24 cellular contexts compared by ENCODE assay signal in genomic region chr1:169495050-169495740, GRCh38. TPM values are rescaled to one million over a fixed set of nuclear protein-coding genes. Genes with fewer than 3 reads are reported as not detected.
DNase-seq lines count a peak whose midpoint lies in the region; ATAC-seq, FAIRE-seq and TF ChIP-seq lines count a peak whose summit lies in the region.
"Had no signal": no experiment of that assay in that cellular context is flagged by ENCODE, and none has a peak within 500 bp of the region (broad histone marks: within the 10 kb centered on the region; RNA-seq: fewer than 3 reads in every experiment).

No MANE protein-coding gene starts in this region.

- H3F3A ChIP-seq in GM23338 (replicated peaks; ENCODE audit: low read depth) = no peaks in the 10 kb centered on the region

- no peaks in the 10 kb centered on the region for H3K4me1 Mint-ChIP-seq in GM23338
- H3K4me1 Mint-ChIP-seq: nephron progenitor cell; stimulated activated naive B cell treated with anti-CD40 and anti-IgM and Interleukin-4, amounts not matched to agents 10 μg/mL and 1 μg/mL and 100 μg/mL, for 72 hours; T-cell had no signal

- H3K9me3 Mint-ChIP-seq in GM23338 = no peaks in the 10 kb centered on the region
- H3K9me3 Mint-ChIP-seq: CD4-positive, alpha-beta T cell; nephron progenitor cell had no signal

- TF ChIP-seq CTCF in bronchial epithelial cell (IDR thresholded peaks at IDR 0.05; ENCODE audit: insufficient read depth, low read length, severe bottlenecking) (no peak), GM23338 (conservative IDR thresholded peaks at IDR 0.05; ENCODE audit: low read depth in 2 of 2) (no peak)

- no peaks in the 10 kb centered on the region for H3K9me2 ChIP-seq in GM23338 (ENCODE audit: insufficient read depth)

- H2AFZ ChIP-seq in GM23338 = no peak overlapping the region

- no peaks in the 10 kb centered on the region for H3K4me1 ChIP-seq in GM23338 (ENCODE audit: insufficient read depth)
- H3K4me1 ChIP-seq: body of pancreas, colonic mucosa, heart right ventricle, left lung had no signal

- H3K27ac Mint-ChIP-seq in GM23338 = no peak overlapping the region
- H3K27ac Mint-ChIP-seq: activated naive CD8-positive, alpha-beta T cell treated with anti-CD3 and anti-CD28 coated beads, Interleukin-2, amount 50 U/mL, for 24 hours; activated T-helper 2 cell treated with anti-CD3 and anti-CD28 coated beads, Interferon-gamma antibody, Interleukin-2, Interleukin-4, amounts not matched to agents 10 μg/mL and 5 μg/mL and 100 μg/mL, durations not matched to agents 14 hours and 24 hours and 36 hours; CD4-positive, alpha-beta T cell; nephron progenitor cell; stimulated activated naive B cell treated with anti-CD40 and anti-IgM and Interleukin-4, amounts not matched to agents 10 μg/mL and 1 μg/mL and 100 μg/mL, for 72 hours; T-cell had no signal

- no peaks in the 10 kb centered on the region for H4K20me1 ChIP-seq in GM23338 (replicated peaks; ENCODE audit: insufficient read depth)

- DNase-seq in ACHN = peak; percentile 11
- no peak for DNase-seq in GM19239 (ENCODE audit: insufficient read length, low spot score)
- DNase-seq in bronchial epithelial cell (ENCODE audit: low read depth) = peak; percentile 87
- peak; percentile 75 for DNase-seq in kidney tubule cell (ENCODE audit: low spot score)
- no peak for DNase-seq in DMS 273 (lab: John Stamatoyannopoulos, UW; ENCODE audit: unreplicated experiment)
- DNase-seq in GM23338 (ENCODE audit: low spot score) = no peak
- no peak for DNase-seq in HuH-7 (ENCODE audit: low spot score)
- DNase-seq: activated naive CD8-positive, alpha-beta T cell treated with anti-CD3 and anti-CD28 coated beads, Interleukin-2, amount 50 U/mL, for 24 hours; body of pancreas; CD4-positive, alpha-beta T cell; colonic mucosa; GDM1; heart right ventricle; left lung; NCI-H2107; nephron progenitor cell; SIG-M5; stimulated activated naive B cell treated with anti-CD40 and anti-IgM and Interleukin-4, amounts not matched to agents 10 μg/mL and 1 μg/mL and 100 μg/mL, for 72 hours; T-cell had no signal

- H3K36me3 ChIP-seq in bronchial epithelial cell (ENCODE audit: control insufficient read depth, insufficient read depth, low read length) = no peaks in the 10 kb centered on the region
- no peaks in the 10 kb centered on the region for H3K36me3 ChIP-seq in GM23338 (ENCODE audit: insufficient read depth)
- H3K36me3 ChIP-seq: colonic mucosa, heart right ventricle, left lung, thoracic aorta had no signal

- H3K36me3 Mint-ChIP-seq in GM23338 (ENCODE audit: low read depth) = no peaks in the 10 kb centered on the region
- H3K36me3 Mint-ChIP-seq: T-cell had no signal

- H3K4me3 ChIP-seq in bronchial epithelial cell (ENCODE audit: low read depth, low read length) (no peak overlapping the region), GM23338 (no peak overlapping the region)
- H3K4me3 ChIP-seq: body of pancreas, colonic mucosa, heart right ventricle, left lung, thoracic aorta had no signal

- no peaks in the 10 kb centered on the region for H3K79me2 ChIP-seq in GM23338 (replicated peaks; ENCODE audit: insufficient read depth)

- in situ Hi-C loops in ACHN (cut with HindIII; ENCODE audit: low pct_ligation_motif_present, low pct_unique_long_range_greater_than_20kb, low sequenced_read_pairs) = no loop called here

- peak; percentile 64 for FAIRE-seq in GM19239 (lab: Jason Lieb, UNC)
- FAIRE-seq in bronchial epithelial cell (lab: Jason Lieb, UNC) = no peak
- FAIRE-seq: TTC549 had no signal

- no peak overlapping the region for H3K4me2 ChIP-seq in GM23338

- no peak overlapping the region for H3K4me3 Mint-ChIP-seq in GM23338
- H3K4me3 Mint-ChIP-seq: activated naive CD8-positive, alpha-beta T cell treated with anti-CD3 and anti-CD28 coated beads, Interleukin-2, amount 50 U/mL, for 24 hours; CD4-positive, alpha-beta T cell; nephron progenitor cell; stimulated activated naive B cell treated with anti-CD40 and anti-IgM and Interleukin-4, amounts not matched to agents 10 μg/mL and 1 μg/mL and 100 μg/mL, for 72 hours; T-cell had no signal

- no peaks in the 10 kb centered on the region for H3K27me3 Mint-ChIP-seq in GM23338 (ENCODE audit: insufficient read depth, low read depth, poor library complexity)

- ATAC-seq in GM19395 (IDR thresholded peaks at IDR 0.05; ENCODE audit: unreplicated experiment) (no peak), GM23338 (no peak)
- ATAC-seq: activated naive CD8-positive, alpha-beta T cell treated with anti-CD3 and anti-CD28 coated beads, Interleukin-2, amount 50 U/mL, for 24 hours; body of pancreas; left lung; Panc1; stimulated activated naive B cell treated with anti-CD40 and anti-IgM and Interleukin-4, amounts not matched to agents 10 μg/mL and 1 μg/mL and 100 μg/mL, for 72 hours; T-cell had no signal

- H3K27me3 ChIP-seq in bronchial epithelial cell (ENCODE audit: control insufficient read depth, insufficient read depth, low read length) (no peaks in the 10 kb centered on the region), GM23338 (ENCODE audit: insufficient read depth) (no peaks in the 10 kb centered on the region)
- H3K27me3 ChIP-seq: body of pancreas, colonic mucosa, heart right ventricle, left lung had no signal

- no peak overlapping the region for H3K27ac ChIP-seq in GM23338 (ENCODE audit: low read depth)
- H3K27ac ChIP-seq: body of pancreas, colonic mucosa, heart right ventricle, left lung, thoracic aorta had no signal

TF ChIP-seq in GM23338, 12 proteins besides CTCF, POLR2A, EP300 and RAD21 (continues in another document):
- no peak for TF ChIP-seq EZH2phosphoT487 (IDR thresholded peaks at IDR 0.05; ENCODE audit: unreplicated experiment)
- TF ChIP-seq JUNB (IDR thresholded peaks at IDR 0.05; ENCODE audit: unreplicated experiment) = no peak
- no peak for TF ChIP-seq ZNF331 (CRISPR knock-in tag; IDR thresholded peaks at IDR 0.05; ENCODE audit: low read depth)
- TF ChIP-seq POLR2AphosphoS5 (IDR thresholded peaks at IDR 0.05; ENCODE audit: low read depth) = no peak
- no peak for TF ChIP-seq NANOG (IDR thresholded peaks at IDR 0.05; ENCODE audit: borderline replicate concordance)
- TF ChIP-seq EZH2 (IDR thresholded peaks at IDR 0.05; ENCODE audit: low read depth, unreplicated experiment) = no peak
- TF ChIP-seq ZNF462 (CRISPR knock-in tag; IDR thresholded peaks at IDR 0.05) = no peak

RNA-seq across cellular contexts. Expression of gene SLC19A2, which starts 9.5 kb away (rescaled TPM):
- total RNA-seq in bronchial epithelial cell = 11.9 and 16.8 TPM in 2 replicates
- 39.1 and 42.8 TPM in 2 replicates for total RNA-seq in GM23338 (2014; rRNA removed; shearing (Covaris generic))
- polyA plus RNA-seq in GM23338 (2016; fragmentation: Nextera tagmentation; extraction: Ambion mirVana) = 9.9 and 11.1 TPM in 2 replicates

Comparison
In these comparisons a context has a peak if more than half of its experiments do, and no peak if none do; other contexts are left out.
1. DNase-seq: peak in ACHN (single experiment), bronchial epithelial cell (single experiment) and kidney tubule cell (single experiment); none in GM19239 (single experiment), DMS 273 (single experiment), GM23338 (single experiment) and HuH-7 (single experiment).